In the genomic region with DNA sequence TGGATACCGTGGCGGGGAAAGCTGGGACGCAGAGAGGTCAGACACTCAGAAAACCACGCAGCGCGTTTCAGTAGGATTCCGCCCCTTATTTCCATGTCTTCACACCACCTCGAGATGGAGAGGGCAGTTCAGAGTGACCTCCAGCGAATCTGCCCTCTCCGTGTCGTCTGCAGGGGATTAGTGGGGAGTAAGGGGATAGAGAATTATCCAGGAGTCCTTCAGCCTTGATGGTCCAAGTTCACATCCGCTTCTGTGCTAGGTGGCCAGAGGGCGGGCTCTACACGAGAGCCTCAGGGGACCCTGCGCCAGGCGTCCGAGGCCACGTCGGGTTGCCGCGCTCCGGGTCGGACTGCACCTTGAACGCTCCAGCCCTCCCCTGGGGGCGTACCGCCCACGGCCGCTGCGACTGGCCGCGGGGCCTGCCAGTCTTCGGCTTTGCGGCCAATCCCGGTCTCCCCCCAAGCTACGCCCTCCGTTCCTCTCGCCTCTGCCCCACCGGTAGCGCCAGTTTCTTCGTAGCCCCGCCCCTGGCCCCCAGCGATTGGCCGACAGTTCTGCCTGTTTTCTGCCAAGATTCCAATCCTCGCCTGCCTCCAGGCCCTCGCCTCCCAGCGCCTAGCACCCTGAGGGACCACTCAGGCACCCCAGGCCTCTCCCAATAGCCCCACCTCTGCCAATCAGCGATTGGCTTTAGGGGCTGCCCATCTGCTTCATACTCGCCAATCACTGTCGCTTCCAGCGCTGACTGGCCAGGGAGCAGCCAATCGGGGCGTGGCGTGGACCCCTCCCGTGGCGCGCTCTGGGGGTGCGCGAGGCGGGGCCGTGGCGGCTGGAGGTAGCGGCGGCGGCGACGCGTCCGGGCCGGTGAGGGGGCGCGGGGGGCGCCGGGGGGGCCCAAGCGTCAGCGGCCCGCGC, we compare ENCODE assay signal across 1 cellular context.
TF ChIP-seq lines count a peak whose summit lies in the region.

Gene SLC25A42 (plus strand): TSS at position 812 of the 915 bp plus-strand sequence. CDS start 32,131 bp downstream, outside the sequence.

TF ChIP-seq in H1, 55 proteins besides CTCF, POLR2A, EP300 and RAD21 (continues in another document):
- TF ChIP-seq NANOG (IDR thresholded peaks at IDR 0.05; ENCODE audit: insufficient read depth, low read depth, low read length, poor library complexity, severe bottlenecking): peak; percentile 46
- TF ChIP-seq E2F6 (IDR thresholded peaks at IDR 0.05): peak; percentile 71
- no peak for TF ChIP-seq MAFK (IDR thresholded peaks at IDR 0.05; ENCODE audit: low read depth, low read length)
- TF ChIP-seq GABPA (IDR thresholded peaks at IDR 0.05; ENCODE audit: borderline replicate concordance, insufficient read depth, low read length): peak; percentile 27; the same call in 1 of the 2 replicates
- 0 out of 2 replicates have a peak, but pooled peaks have one; percentile 52 for TF ChIP-seq PHF8 (conservative IDR thresholded peaks at IDR 0.05; ENCODE audit: low read depth, low read length)
- TF ChIP-seq, protein P1, sequence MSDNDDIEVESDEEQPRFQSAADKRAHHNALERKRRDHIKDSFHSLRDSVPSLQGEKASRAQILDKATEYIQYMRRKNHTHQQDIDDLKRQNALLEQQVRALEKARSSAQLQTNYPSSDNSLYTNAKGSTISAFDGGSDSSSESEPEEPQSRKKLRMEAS (IDR thresholded peaks at IDR 0.05): 0 out of 2 replicates have a peak, but pooled peaks have one; percentile 26
- no peak for TF ChIP-seq CEBPB (IDR thresholded peaks at IDR 0.05; ENCODE audit: low read depth, low read length)
- TF ChIP-seq EZH2 (IDR thresholded peaks at IDR 0.05; ENCODE audit: low read depth, low read length, severe bottlenecking): no peak
- TF ChIP-seq SP1 (IDR thresholded peaks at IDR 0.05; ENCODE audit: low read depth, low read length): peak; percentile 97
- no peak for TF ChIP-seq JUN (IDR thresholded peaks at IDR 0.05; ENCODE audit: low read depth, low read length)
- TF ChIP-seq TAF1 (IDR thresholded peaks at IDR 0.05; ENCODE audit: low read depth, low read length): peak; percentile 58; the same call in 1 of the 2 replicates
- TF ChIP-seq CHD1 (IDR thresholded peaks at IDR 0.05; ENCODE audit: low read depth, low read length): no peak
- TF ChIP-seq YY1 (IDR thresholded peaks at IDR 0.05; ENCODE audit: low read depth, low read length): no peak
- peak; percentile 93 for TF ChIP-seq SP4 (IDR thresholded peaks at IDR 0.05; ENCODE audit: low read length)
- TF ChIP-seq RNF2 (IDR thresholded peaks at IDR 0.05; ENCODE audit: borderline replicate concordance, low read depth, low read length, missing control alignments, poor library complexity, severe bottlenecking): no peak
- no peak for TF ChIP-seq RBBP5 (IDR thresholded peaks at IDR 0.05; ENCODE audit: borderline replicate concordance, low read depth, low read length)
- TF ChIP-seq SIX5 (IDR thresholded peaks at IDR 0.05; ENCODE audit: low read depth, low read length): no peak
- no peak for TF ChIP-seq SIRT6 (IDR thresholded peaks at IDR 0.05; ENCODE audit: low read length)
- TF ChIP-seq KDM4A (IDR thresholded peaks at IDR 0.05; ENCODE audit: low read depth, low read length, severe bottlenecking): peak; percentile 32
- TF ChIP-seq BCL11A (IDR thresholded peaks at IDR 0.05; ENCODE audit: low read depth in 2 of 2, low read length in 2 of 2): no peak
- TF ChIP-seq SRF (IDR thresholded peaks at IDR 0.05; ENCODE audit: low read depth, low read length): no peak
- no peak for TF ChIP-seq ZNF274 (IDR thresholded peaks at IDR 0.05; ENCODE audit: borderline replicate concordance, extremely low read depth, low read length)
- TF ChIP-seq CBX8 (IDR thresholded peaks at IDR 0.05; ENCODE audit: borderline replicate concordance, low read depth, low read length): no peak
- peak; percentile 63 for TF ChIP-seq CREB1 (IDR thresholded peaks at IDR 0.05)
- no peak for TF ChIP-seq BACH1 (IDR thresholded peaks at IDR 0.05; ENCODE audit: low read length)
- no peak; the same call in 1 of the 2 replicates for TF ChIP-seq ATF2 (IDR thresholded peaks at IDR 0.05; ENCODE audit: low read length)
- TF ChIP-seq TCF12 (IDR thresholded peaks at IDR 0.05; ENCODE audit: low read depth, low read length): no peak
- no peak for TF ChIP-seq POU5F1 (IDR thresholded peaks at IDR 0.05; ENCODE audit: low read depth, low read length)
- TF ChIP-seq KDM5A (IDR thresholded peaks at IDR 0.05; ENCODE audit: low read length): no peak
- TF ChIP-seq SUZ12 (IDR thresholded peaks at IDR 0.05; ENCODE audit: low read length): no peak
- TF ChIP-seq ATF3 (IDR thresholded peaks at IDR 0.05; ENCODE audit: insufficient read depth, low read depth, low read length): no peak
- peak; percentile 19; the same call in 1 of the 2 replicates for TF ChIP-seq KDM1A (IDR thresholded peaks at IDR 0.05; ENCODE audit: borderline replicate concordance, low read length)
- TF ChIP-seq TAF7 (optimal IDR thresholded peaks at IDR 0.05; ENCODE audit: borderline replicate concordance, low read depth, low read length): no peak
- no peak for TF ChIP-seq GTF2F1 (IDR thresholded peaks at IDR 0.05; ENCODE audit: borderline replicate concordance, low read depth, low read length)
- no peak for TF ChIP-seq TBP (IDR thresholded peaks at IDR 0.05; ENCODE audit: low read depth, low read length)
- 0 out of 4 replicates have a peak, but pooled peaks of 1 of the 2 experiments have one; percentile 45 for TF ChIP-seq HDAC2 (IDR thresholded peaks at IDR 0.05; ENCODE audit: borderline replicate concordance in 1 of 2, low read depth in 2 of 2, low read length in 2 of 2)
- TF ChIP-seq RXRA (IDR thresholded peaks at IDR 0.05; ENCODE audit: insufficient read depth, low read depth, low read length): no peak
- TF ChIP-seq FOSL1 (IDR thresholded peaks at IDR 0.05; ENCODE audit: insufficient read depth, low read depth, low read length): no peak
- TF ChIP-seq CHD7 (IDR thresholded peaks at IDR 0.05; ENCODE audit: insufficient replicate concordance, low read length): no peak
- peak; percentile 91 for TF ChIP-seq SP2 (IDR thresholded peaks at IDR 0.05; ENCODE audit: low read length)
- TF ChIP-seq BRCA1 (IDR thresholded peaks at IDR 0.05; ENCODE audit: low read depth, low read length): no peak
- no peak for TF ChIP-seq HDAC6 (IDR thresholded peaks at IDR 0.05; ENCODE audit: low read depth, low read length)
- TF ChIP-seq POLR2AphosphoS5 (IDR thresholded peaks at IDR 0.05; ENCODE audit: low read depth, low read length): peak; percentile 65
- TF ChIP-seq ASH2L (IDR thresholded peaks at IDR 0.05; ENCODE audit: low read length): no peak
- no peak for TF ChIP-seq USF2 (IDR thresholded peaks at IDR 0.05; ENCODE audit: low read length)
- no peak for TF ChIP-seq JUND (IDR thresholded peaks at IDR 0.05; ENCODE audit: low read length)
- no peak for TF ChIP-seq SAP30 (IDR thresholded peaks at IDR 0.05; ENCODE audit: insufficient read depth, insufficient replicate concordance, low read length)
- TF ChIP-seq SIN3A (conservative IDR thresholded peaks at IDR 0.05 in 1 of 2, IDR thresholded peaks at IDR 0.05 in 1 of 2; ENCODE audit: low read depth in 1 of 2, low read length in 2 of 2): peak in 1 of 2 experiments; percentile 11; a peak in 1 of 4 replicates
- no peak for TF ChIP-seq CBX5 (IDR thresholded peaks at IDR 0.05; ENCODE audit: low read depth, low read length)
- peak; percentile 90 for TF ChIP-seq CHD2 (IDR thresholded peaks at IDR 0.05; ENCODE audit: low read length)
- TF ChIP-seq CTBP2 (IDR thresholded peaks at IDR 0.05; ENCODE audit: borderline replicate concordance, insufficient read depth, insufficient read length, low read length): no peak
- TF ChIP-seq TEAD4 (IDR thresholded peaks at IDR 0.05; ENCODE audit: low read depth, low read length): no peak
- no peak for TF ChIP-seq NRF1 (IDR thresholded peaks at IDR 0.05; ENCODE audit: low read depth, low read length)
- no peak for TF ChIP-seq RFX5 (IDR thresholded peaks at IDR 0.05; ENCODE audit: borderline replicate concordance, low read depth, low read length)
